ENCODE assay signal across 8 cellular contexts in the genomic region with DNA sequence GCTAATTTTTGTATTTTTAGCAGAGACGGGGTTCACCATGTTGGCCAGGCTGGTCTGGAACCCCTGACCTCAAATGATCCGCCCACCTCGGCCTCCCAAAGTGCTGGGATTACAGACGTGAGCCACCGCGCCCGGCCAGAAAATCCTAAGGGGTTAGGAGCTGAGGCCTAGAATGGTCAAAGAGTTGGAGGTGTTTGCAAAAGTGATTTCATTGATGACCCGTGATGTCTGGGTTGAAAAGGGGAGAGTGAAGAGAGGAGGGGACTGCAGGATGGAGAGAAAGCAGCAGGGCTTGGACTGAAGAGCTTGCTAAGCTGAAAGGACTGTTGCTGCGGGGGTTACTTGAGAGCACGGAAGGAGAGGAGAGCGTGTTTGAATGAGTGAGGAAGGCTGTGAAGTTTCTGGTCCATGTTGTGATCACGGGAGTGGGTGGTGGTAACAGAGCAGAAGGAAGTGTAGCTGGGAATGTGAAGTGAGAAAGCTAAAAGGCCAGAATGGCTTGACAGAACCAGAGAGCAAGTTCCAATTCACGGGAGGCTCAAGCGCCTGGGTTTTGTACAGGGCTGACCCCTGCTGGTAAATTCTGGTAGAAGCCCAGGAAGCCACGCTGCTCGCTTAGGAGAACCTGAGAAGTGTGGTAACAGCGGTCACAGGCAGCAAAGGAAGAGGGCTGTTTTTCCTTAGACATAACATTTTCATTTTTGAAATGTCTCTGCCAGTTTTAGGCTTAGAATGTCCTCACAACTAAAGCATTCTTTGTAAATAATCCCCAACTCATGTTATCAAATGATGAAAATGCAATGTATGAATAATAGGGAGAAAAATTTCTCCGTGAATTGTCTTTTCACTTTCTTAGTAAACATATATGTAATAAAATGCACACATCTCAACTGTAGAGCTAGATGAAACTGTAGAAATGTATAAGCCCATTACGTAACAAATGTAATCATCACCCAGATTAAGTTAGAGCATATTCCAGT. TPM values are rescaled to one million over a fixed set of nuclear protein-coding genes. Genes with fewer than 3 reads are reported as not detected.
A peak's percentile ranks its signal among the peaks of the same experiment; 100 is the strongest.
DNase-seq lines count a peak whose midpoint lies in the region; ATAC-seq and TF ChIP-seq lines count a peak whose summit lies in the region.

No MANE protein-coding gene starts in this region.

- no peak overlapping the region for H3K4me3 ChIP-seq in NT2/D1 (ENCODE audit: insufficient read length, low read depth)

- no peaks in the 10 kb centered on the region for H3K27me3 Mint-ChIP-seq in endothelial cell (ENCODE audit: unreplicated experiment)

- no peaks in the 10 kb centered on the region for H3K9me3 Mint-ChIP-seq in endothelial cell (ENCODE audit: unreplicated experiment)

- TF ChIP-seq CTCF in GM13976 (IDR thresholded peaks at IDR 0.05; ENCODE audit: borderline replicate concordance, control extremely low read depth, extremely low read depth, insufficient read depth, missing control alignments), result peak; percentile 69
- peak; percentile 66 for TF ChIP-seq CTCF in endothelial cell (IDR thresholded peaks at IDR 0.05; ENCODE audit: unreplicated experiment)

- no peaks in the 10 kb centered on the region for H3K9me3 ChIP-seq in NT2/D1 (ENCODE audit: insufficient read depth, low read length)

- no peak overlapping the region for H3K9ac ChIP-seq in NT2/D1 (ENCODE audit: insufficient read length, low read depth)

- H3K27me3 ChIP-seq in NT2/D1 (ENCODE audit: insufficient read depth, insufficient read length), result no peaks in the 10 kb centered on the region

- peak; percentile 69 for ATAC-seq in HG03354 (IDR thresholded peaks at IDR 0.05; ENCODE audit: poor library complexity, severe bottlenecking, unreplicated experiment)

- H3K4me1 ChIP-seq in NT2/D1 (ENCODE audit: insufficient read depth, insufficient read length), result peaks cover 6% of the 10 kb centered on the region

- H3K27ac Mint-ChIP-seq in endothelial cell (ENCODE audit: unreplicated experiment), result no peak overlapping the region

- DNase-seq in A172 (ENCODE audit: low spot score), result peak; percentile 68
- DNase-seq in GM13976 (ENCODE audit: low spot score), result peak; percentile 86
- peak; percentile 77 for DNase-seq in NT2/D1 (ENCODE audit: low read depth, low spot score)
- DNase-seq in activated CD8-positive, alpha-beta memory T cell treated with anti-CD3 and anti-CD28 coated beads, Interleukin-2, amount 50 U/mL, for 1 hour (ENCODE audit: extremely low read depth), result peak; percentile 21
- peak; percentile 84 for DNase-seq in endothelial cell (ENCODE audit: low spot score)
- DNase-seq in middle frontal gyrus (ENCODE audit: extremely low spot score, low spot score), result peak; percentile 67
- peak; percentile 10 to 46 for DNase-seq in stimulated activated CD8-positive, alpha-beta memory T cell treated with anti-CD3 and anti-CD28 coated beads, Interleukin-2, amount 100 ng/mL, for 48 hours (ENCODE audit: low read depth in 2 of 2)

- H3K4me1 Mint-ChIP-seq in endothelial cell (ENCODE audit: unreplicated experiment), result peaks cover 4% of the 10 kb centered on the region

- H3K36me3 Mint-ChIP-seq in endothelial cell (ENCODE audit: low read depth, unreplicated experiment), result no peaks in the 10 kb centered on the region

- no peak overlapping the region for H3K4me3 Mint-ChIP-seq in endothelial cell (ENCODE audit: unreplicated experiment)

- in situ Hi-C loops in GM13976 (cut with MboI; ENCODE audit: low sequenced_read_pairs, unreplicated experiment), result no loop called here

- H3K36me3 ChIP-seq in NT2/D1 (ENCODE audit: insufficient read depth, insufficient read length, low read length), result no peaks in the 10 kb centered on the region

RNA-seq across cellular contexts. Expression of a gene that starts 40.5 kb away (rescaled TPM):
- total RNA-seq in A172 (2014; rRNA removed; shearing (Covaris generic)), result 93.3 and 103 TPM in 2 replicates
- 389 TPM for total RNA-seq in endothelial cell (ENCODE audit: unreplicated experiment)

RNA-seq across cellular contexts. Expression of a gene that starts 57.3 kb away (rescaled TPM):
- 143 and 156 TPM in 2 replicates for total RNA-seq in A172 (2014; rRNA removed; shearing (Covaris generic))
- 160 TPM for total RNA-seq in endothelial cell (ENCODE audit: unreplicated experiment)

Comparison
In these comparisons a context has a peak if more than half of its experiments do, and no peak if none do; other contexts are left out.
1. DNase-seq: peak in every context shown above with its lines; median percentile 86 in GM13976; 84 in endothelial cell; 77 in NT2/D1; 68 in A172; 67 in middle frontal gyrus; 28 in stimulated activated CD8-positive, alpha-beta memory T cell treated with anti-CD3 and anti-CD28 coated beads, Interleukin-2, amount 100 ng/mL, for 48 hours; 21 in activated CD8-positive, alpha-beta memory T cell treated with anti-CD3 and anti-CD28 coated beads, Interleukin-2, amount 50 U/mL, for 1 hour.